In genomic region chr16:30870904-30871303, GRCh38 we compare ENCODE assay signal across 18 cellular contexts.
"Had no signal": no experiment of that assay in that cellular context is flagged by ENCODE, and none has a peak within 500 bp of the region (broad histone marks: within the 10 kb centered on the region; RNA-seq: fewer than 3 reads in every experiment).

No MANE protein-coding gene starts in this region.

- H3K36me3 ChIP-seq: neutrophil, pancreas, right lobe of liver, thyroid gland had no signal

- H3K36me3 Mint-ChIP-seq: memory B cell had no signal

- H3K27me3 Mint-ChIP-seq: memory B cell, progenitor cell of endocrine pancreas had no signal

- H3K9me3 ChIP-seq: neutrophil, pancreas, right lobe of liver, stomach, thyroid gland, upper lobe of left lung had no signal

- H3K27ac Mint-ChIP-seq: memory B cell, nephron, progenitor cell of endocrine pancreas had no signal

- H3K4me3 Mint-ChIP-seq: memory B cell had no signal

- H3K4me2 ChIP-seq: smooth muscle cell had no signal

- H3K4me3 ChIP-seq: coronary artery, lung, pancreas, right lobe of liver, smooth muscle cell, stomach, thyroid gland, upper lobe of left lung had no signal

- H3K9me3 Mint-ChIP-seq: memory B cell, nephron had no signal

- H3K27ac ChIP-seq: coronary artery, neutrophil, pancreas, right lobe of liver, stomach, thyroid gland, upper lobe of left lung had no signal

- DNase-seq: hypothalamus; pancreas; right lobe of liver; stimulated activated CD4-positive, alpha-beta T cell treated with anti-CD3 and anti-CD28 coated beads, Interleukin-12 subunit alpha, Interleukin-12 subunit beta, amount 100 ng/mL, for 4 hours; stimulated activated CD4-positive, alpha-beta T cell treated with anti-CD3 and anti-CD28 coated beads, Interleukin-1b, Interleukin-23, amount 100 ng/mL, for 48 hours; stimulated activated CD4-positive, alpha-beta T cell treated with anti-CD3 and anti-CD28 coated beads, Interleukin-4, amount 100 ng/mL, for 1 hour; stimulated activated CD8-positive, alpha-beta memory T cell treated with anti-CD3 and anti-CD28 coated beads, Interleukin-4, amount 100 ng/mL, for 48 hours; stimulated activated naive CD4-positive, alpha-beta T cell treated with Interleukin-2 at 50 U/mL for 16 hours; stomach; thyroid gland; upper lobe of left lung had no signal

- H3K27me3 ChIP-seq: neutrophil, pancreas, right lobe of liver, stomach, thyroid gland, upper lobe of left lung had no signal

- ATAC-seq: pancreas, right lobe of liver had no signal
